In genomic region chr11:63609971-63610580, GRCh38 we compare ENCODE assay signal across 15 cellular contexts. TPM values are rescaled to one million over a fixed set of nuclear protein-coding genes. Genes with fewer than 3 reads are reported as not detected.
A peak's percentile ranks its signal among the peaks of the same experiment; 100 is the strongest.
DNase-seq lines count a peak whose midpoint lies in the region; ATAC-seq and TF ChIP-seq lines count a peak whose summit lies in the region.
"Had no signal": no experiment of that assay in that cellular context is flagged by ENCODE, and none has a peak within 500 bp of the region (broad histone marks: within the 10 kb centered on the region; RNA-seq: fewer than 3 reads in every experiment).

No MANE protein-coding gene starts in this region.

- TF ChIP-seq POLR2A in uterus (IDR thresholded peaks at IDR 0.05) = no peak

- H3K27ac Mint-ChIP-seq in endodermal cell (no peak overlapping the region), neural crest cell (ENCODE audit: unreplicated experiment) (no peak overlapping the region)
- H3K27ac Mint-ChIP-seq: activated CD4-positive, alpha-beta T cell treated with anti-CD3 and anti-CD28 coated beads, Interleukin-2, amount 10 ng/mL, durations not matched to agents 24 days and 14 days; activated naive CD4-positive, alpha-beta T cell treated with anti-CD3 and anti-CD28 coated beads, Interleukin-2, amount 50 U/mL, for 24 hours had no signal

- H3K4me3 Mint-ChIP-seq in endodermal cell (no peak overlapping the region), neural crest cell (peak overlapping the region; percentile 28)
- H3K4me3 Mint-ChIP-seq: activated CD4-positive, alpha-beta T cell treated with anti-CD3 and anti-CD28 coated beads, Interleukin-2, amount 10 ng/mL, durations not matched to agents 24 days and 14 days; activated naive CD4-positive, alpha-beta T cell treated with anti-CD3 and anti-CD28 coated beads, Interleukin-2, amount 50 U/mL, for 24 hours had no signal

- DNase-seq in M059J (ENCODE audit: low read depth) (peak; percentile 49), endodermal cell (peak; percentile 57), neural crest cell (ENCODE audit: low read depth, low spot score) (no peak), NCI-H1694 (lab: John Stamatoyannopoulos, UW) (no peak), uterus (no peak), amniotic stem cell (lab: John Stamatoyannopoulos, UW) (no peak)
- DNase-seq: activated CD4-positive, alpha-beta T cell treated with anti-CD3 and anti-CD28 coated beads, Interleukin-2, amount 10 ng/mL, durations not matched to agents 24 days and 14 days; NCI-H2171; RPMI8226; stimulated activated CD8-positive, alpha-beta memory T cell treated with anti-CD3 and anti-CD28 coated beads, Interleukin-4, amount 100 ng/mL, for 48 hours had no signal

- H3K9me3 Mint-ChIP-seq in endodermal cell (no peaks in the 10 kb centered on the region), neural crest cell (no peaks in the 10 kb centered on the region)
- H3K9me3 Mint-ChIP-seq: activated CD4-positive, alpha-beta T cell treated with anti-CD3 and anti-CD28 coated beads, Interleukin-2, amount 10 ng/mL, durations not matched to agents 24 days and 14 days; activated naive CD4-positive, alpha-beta T cell treated with anti-CD3 and anti-CD28 coated beads, Interleukin-2, amount 50 U/mL, for 24 hours had no signal

- H3K79me2 ChIP-seq in ACC112 (ENCODE audit: control insufficient read depth, insufficient read depth, low read length, unreplicated experiment) = peaks cover 30% of the 10 kb centered on the region

- peaks cover 31% of the 10 kb centered on the region for H3K4me1 Mint-ChIP-seq in endodermal cell
- peaks cover 22% of the 10 kb centered on the region for H3K4me1 Mint-ChIP-seq in neural crest cell

- no peaks in the 10 kb centered on the region for H3K36me3 ChIP-seq in ACC112 (ENCODE audit: insufficient read depth, low read length)
- no peaks in the 10 kb centered on the region for H3K36me3 ChIP-seq in endodermal cell (ENCODE audit: control insufficient read depth, insufficient read depth, low read length)
- no peaks in the 10 kb centered on the region for H3K36me3 ChIP-seq in uterus

- H3K9ac ChIP-seq in endodermal cell (ENCODE audit: extremely low read depth, low read length, poor library complexity, severe bottlenecking) = no peak overlapping the region

- no peaks in the 10 kb centered on the region for H3K27me3 ChIP-seq in ACC112 (ENCODE audit: insufficient read depth, low read length)
- no peaks in the 10 kb centered on the region for H3K27me3 ChIP-seq in endodermal cell (ENCODE audit: control insufficient read depth, insufficient read depth, low read length, poor library complexity, severe bottlenecking)
- no peaks in the 10 kb centered on the region for H3K27me3 ChIP-seq in uterus

- 84 to 88% methylated on average over 11 to 14 of the region's 14 CpGs for WGBS in endodermal cell (ENCODE audit: insufficient coverage in 1 of 2, insufficient read length in 1 of 2), 2 experiments

- H3K27me3 Mint-ChIP-seq in endodermal cell (ENCODE audit: insufficient read depth) (peaks cover 6% of the 10 kb centered on the region), neural crest cell (ENCODE audit: low read depth) (peaks cover 69% of the 10 kb centered on the region)
- H3K27me3 Mint-ChIP-seq: activated naive CD4-positive, alpha-beta T cell treated with anti-CD3 and anti-CD28 coated beads, Interleukin-2, amount 50 U/mL, for 24 hours had no signal

- intact Hi-C loops in uterus (cut with DNase I; ENCODE audit: low total_unique reads) = no loop called here

- H3K36me3 Mint-ChIP-seq in endodermal cell (ENCODE audit: low read depth) (no peaks in the 10 kb centered on the region), neural crest cell (ENCODE audit: low read depth) (no peaks in the 10 kb centered on the region)
- H3K36me3 Mint-ChIP-seq: activated naive CD4-positive, alpha-beta T cell treated with anti-CD3 and anti-CD28 coated beads, Interleukin-2, amount 50 U/mL, for 24 hours had no signal

- TF ChIP-seq CTCF in endodermal cell (conservative IDR thresholded peaks at IDR 0.05) = no peak
- TF ChIP-seq CTCF in neural crest cell (conservative IDR thresholded peaks at IDR 0.05) = no peak
- no peak for TF ChIP-seq CTCF in uterus (IDR thresholded peaks at IDR 0.05)

- peak overlapping the region; percentile 88 for H3K27ac ChIP-seq in ACC112 (ENCODE audit: low read depth, low read length)
- H3K27ac ChIP-seq in endodermal cell (ENCODE audit: low read depth, low read length) = no peak overlapping the region
- peak overlapping the region in 1 of 2 donors; percentile 10 for H3K27ac ChIP-seq in uterus

- H3K4me3 ChIP-seq in ACC112 (ENCODE audit: low read depth, low read length) (peak overlapping the region; percentile 23; the same call in 1 of the 2 replicates), endodermal cell (ENCODE audit: low read length) (peak overlapping the region; percentile 41), uterus (no peak overlapping the region)
- H3K4me3 ChIP-seq: K562 had no signal

- H3K4me1 ChIP-seq in ACC112 (ENCODE audit: control insufficient read depth, insufficient read depth, low read length, unreplicated experiment) = peaks cover 45% of the 10 kb centered on the region
- peaks cover 2% of the 10 kb centered on the region for H3K4me1 ChIP-seq in endodermal cell (ENCODE audit: control insufficient read depth, insufficient read depth, low read length)
- peaks cover 0 to 6% of the 10 kb centered on the region in 2 donors for H3K4me1 ChIP-seq in uterus

- H3K9me3 ChIP-seq in endodermal cell (ENCODE audit: control insufficient read depth, low read length) (no peaks in the 10 kb centered on the region), uterus (no peaks in the 10 kb centered on the region)

- no peak overlapping the region for H2AFZ ChIP-seq in ACC112 (ENCODE audit: low read length, unreplicated experiment)

- no peak for ATAC-seq in GM21381 (IDR thresholded peaks at IDR 0.05; ENCODE audit: unreplicated experiment)
- ATAC-seq: K562 had no signal

RNA-seq across cellular contexts. Expression of gene PLAAT3, which starts 4.2 kb away (rescaled TPM):
- total RNA-seq in M059J (2014; rRNA removed; shearing (Covaris generic)) = 25.1 and 36.5 TPM in 2 replicates
- total RNA-seq in endodermal cell (10 to 100 TPM; 33.5 to 45.9 TPM), neural crest cell (4.1 and 4.3 TPM in 2 replicates), uterus (10 to 100 TPM; 10.0 to 32.3 (median 14.0) TPM)
- polyA plus RNA-seq in endodermal cell (2013, experiment 1 of 2) = 16.2 TPM
- 8.3 TPM for polyA plus RNA-seq in endodermal cell (2013, experiment 2 of 2)

RNA-seq across cellular contexts. Expression of gene PLAAT2, which starts 46.9 kb away (rescaled TPM):
- 2.8 TPM in 1 of 2 replicates, not detected in the other for total RNA-seq in M059J (2014; rRNA removed; shearing (Covaris generic))
- total RNA-seq in endodermal cell = not detected
- not detected for polyA plus RNA-seq in endodermal cell (2013, experiment 1 of 2)
- polyA plus RNA-seq in endodermal cell (2013, experiment 2 of 2) = not detected
- total RNA-seq in neural crest cell = not detected in 2 replicates
- total RNA-seq in uterus = not detected
- total RNA-seq: activated CD4-positive, alpha-beta T cell treated with anti-CD3 and anti-CD28 coated beads, Interleukin-2, amount 10 ng/mL, durations not matched to agents 24 days and 14 days; K562 had no signal
- polyA plus RNA-seq: BJ, K562 had no signal

Comparison
In these comparisons a context has a peak if more than half of its experiments do, and no peak if none do; other contexts are left out.
1. H3K4me3 ChIP-seq: peak in ACC112 (single experiment) and endodermal cell (single experiment); none in uterus (0 of 2).
2. DNase-seq: peak in M059J (single experiment) and endodermal cell (single experiment); none in neural crest cell (single experiment), NCI-H1694 (single experiment), uterus (0 of 2) and amniotic stem cell (single experiment).